In the genomic region with DNA sequence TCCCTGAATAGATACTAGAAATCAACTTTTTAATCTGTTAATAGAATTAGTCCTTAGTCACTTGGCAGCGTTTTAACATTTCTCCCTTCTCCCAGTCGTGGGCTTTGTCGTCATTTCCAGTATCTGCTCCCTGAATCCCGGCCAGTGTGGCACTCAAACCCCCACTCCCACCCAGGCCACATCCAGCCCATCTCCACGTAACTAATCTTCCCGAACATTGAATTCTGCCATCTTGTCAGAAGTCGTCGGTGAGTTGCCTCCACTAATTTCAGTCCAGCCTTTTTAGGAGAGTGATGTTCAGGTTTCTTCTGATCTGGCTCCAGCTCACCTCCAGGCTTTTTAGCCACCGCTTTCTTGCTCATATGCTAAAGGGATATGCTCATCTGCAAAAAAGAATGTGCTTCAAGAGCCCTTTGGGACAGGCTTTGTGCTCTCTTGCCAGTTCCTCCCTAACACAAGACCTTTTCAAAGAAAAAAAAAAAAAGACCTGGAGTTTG, we compare ENCODE assay signal across 8 cellular contexts. TPM values are rescaled to one million over a fixed set of nuclear protein-coding genes. Genes with fewer than 3 reads are reported as not detected.
DNase-seq lines count a peak whose midpoint lies in the region; ATAC-seq, FAIRE-seq and TF ChIP-seq lines count a peak whose summit lies in the region.

No MANE protein-coding gene starts in this region.

- peaks cover 0 to 4% (median 0%) of the 10 kb centered on the region in 3 donors for H3K27me3 Mint-ChIP-seq in CD14-positive monocyte (ENCODE audit: low read depth in 3 of 3)

- H3K9me3 ChIP-seq in Karpas-422 (ENCODE audit: low read length) (no peaks in the 10 kb centered on the region), GM12878 (replicated peaks; ENCODE audit: control insufficient read depth, insufficient read depth, low read length) (no peaks in the 10 kb centered on the region), HepG2 (ENCODE audit: low read length) (no peaks in the 10 kb centered on the region), tibial artery (no peaks in the 10 kb centered on the region)

- no peak for TF ChIP-seq RAD21 in GM12878 (IDR thresholded peaks at IDR 0.05; ENCODE audit: insufficient read depth, low read depth, low read length)
- TF ChIP-seq RAD21 in HepG2 (CRISPR knock-in tag; IDR thresholded peaks at IDR 0.05), result no peak

- H3K9me3 Mint-ChIP-seq in CD14-positive monocyte, result no peaks in the 10 kb centered on the region

- H3K9ac ChIP-seq in Karpas-422 (ENCODE audit: low read length) (peak overlapping the region; percentile 98), GM12878 (ENCODE audit: control insufficient read depth, insufficient read depth, low read length) (peak overlapping the region; percentile 91), HepG2 (ENCODE audit: insufficient read depth, low read depth, low read length) (peak overlapping the region; percentile 84)

- H3K4me3 ChIP-seq in Karpas-422 (ENCODE audit: low read length), result peak overlapping the region; percentile 83
- peak overlapping the region; percentile 88 for H3K4me3 ChIP-seq in GM12878
- H3K4me3 ChIP-seq in HepG2 (replicated peaks in 1 of 3; ENCODE audit: insufficient read depth in 1 of 3, low read depth in 2 of 3, low read length in 3 of 3), result peak overlapping the region; percentile 84 to 98 (median 91)
- H3K4me3 ChIP-seq in tibial artery, result peak overlapping the region; percentile 74 to 98

- WGBS in GM12878 (ENCODE audit: insufficient coverage, insufficient replicate concordance, low lambda C conversion rate, missing lambda C conversion rate), result 10% methylated on average over 9 of the region's 9 CpGs
- 1% methylated on average over 9 of the region's 9 CpGs for WGBS in HepG2 (ENCODE audit: low lambda C conversion rate)

- SMC1A ChIA-PET in GM12878 (lab: Charles Lee; ENCODE audit: uncharacterized antibody, unreplicated experiment), result interaction anchor here (1.0 to 3.3 kb wide), 3 partner anchors 21 to 52 kb away, joined by 3 to 12 read pairs (median 5); a partner anchor contains a TSS

- POLR2A ChIA-PET in GM12878 (lab: Charles Lee) (interaction anchor here (0.7 to 1.7 kb wide), 3 partner anchors 11 to 23 kb away, joined by 3 to 5 read pairs (median 4); no protein-coding TSS in a partner anchor), HepG2 (lab: Yijun Ruan, JAX) (interaction anchor here (2.6 to 2.8 kb wide), 3 partner anchors 11 to 149 kb away, joined by 8 to 21 read pairs (median 17); a partner anchor contains a TSS)

- BruUV-seq in GM12878 (replicated peaks; lab: Mats Ljungman, UMichigan) (TSS peak; percentile 60), HepG2 (replicated peaks; lab: Mats Ljungman, UMichigan) (TSS peak; percentile 55)

- H3K9me2 ChIP-seq in Karpas-422 (replicated peaks; ENCODE audit: insufficient read depth, low read length), result no peaks in the 10 kb centered on the region

- in situ Hi-C loops in GM12878 (cut with MboI), result loop anchor here (5.0 kb wide), 1 partner anchor 150 kb away; a partner anchor contains a TSS
- in situ Hi-C loops in HepG2 (cut with HindIII; ENCODE audit: extremely low pct_ligation_motif_present, low pct_unique_long_range_greater_than_20kb), result loop anchor here (25.0 kb wide), 1 partner anchor 465 kb away; a partner anchor contains a TSS

- ATAC-seq in GM12878 (no peak), HepG2 (no peak), HG02884 (IDR thresholded peaks at IDR 0.05; ENCODE audit: unreplicated experiment) (no peak)

- TF ChIP-seq EP300 in GM12878 (IDR thresholded peaks at IDR 0.05; ENCODE audit: borderline replicate concordance in 1 of 2, control insufficient read depth in 1 of 2, low read depth in 2 of 2, low read length in 2 of 2) (no peak), HepG2 (IDR thresholded peaks at IDR 0.05; ENCODE audit: low read depth in 2 of 2, low read length in 2 of 2) (no peak), HepG2 (CRISPR knock-in tag; IDR thresholded peaks at IDR 0.05; ENCODE audit: borderline replicate concordance) (no peak)

- H3K4me2 ChIP-seq in Karpas-422 (ENCODE audit: low read depth, low read length, poor library complexity, severe bottlenecking), result peak overlapping the region; percentile 94
- H3K4me2 ChIP-seq in GM12878 (ENCODE audit: control insufficient read depth, insufficient read depth), result peak overlapping the region; percentile 82
- H3K4me2 ChIP-seq in HepG2 (ENCODE audit: low read depth, low read length), result peak overlapping the region; percentile 77

- peaks cover 21 to 31% of the 10 kb centered on the region in 2 donors for H3K36me3 Mint-ChIP-seq in CD14-positive monocyte

- DNase-seq in CD14-positive monocyte (ENCODE audit: low spot score) (no peak), Karpas-422 (peak; percentile 59), GM12878 (ENCODE audit: low read depth, low spot score) (no peak), HepG2 (ENCODE audit: low spot score) (no peak), tibial artery (no peak), NCI-H2227 (lab: John Stamatoyannopoulos, UW; ENCODE audit: unreplicated experiment) (no peak), LoVo (ENCODE audit: low spot score) (no peak)

- H3K27me3 ChIP-seq in Karpas-422 (ENCODE audit: low read length) (no peaks in the 10 kb centered on the region), GM12878 (replicated peaks in 1 of 2; ENCODE audit: control insufficient read depth in 2 of 2, insufficient read depth in 2 of 2, low read length in 1 of 2) (no peaks in the 10 kb centered on the region), HepG2 (ENCODE audit: control insufficient read depth in 1 of 2, insufficient read depth in 2 of 2, low read length in 2 of 2) (no peaks in the 10 kb centered on the region; a peak in 2 of 5 replicates), tibial artery (no peaks in the 10 kb centered on the region)

- no peak for TF ChIP-seq CTCF in CD14-positive monocyte (IDR thresholded peaks at IDR 0.05)
- no peak for TF ChIP-seq CTCF in GM12878 (IDR thresholded peaks at IDR 0.05 in 2 of 3, conservative IDR thresholded peaks at IDR 0.05 in 1 of 3; ENCODE audit: control insufficient read depth in 2 of 3, extremely low read depth in 1 of 3, insufficient read depth in 1 of 3, low read depth in 3 of 3, low read length in 3 of 3)
- TF ChIP-seq CTCF in HepG2 (CRISPR knock-in tag; IDR thresholded peaks at IDR 0.05), result no peak
- no peak for TF ChIP-seq CTCF in tibial artery (IDR thresholded peaks at IDR 0.05)

- intact Hi-C loops in CD14-positive monocyte (cut with micrococcal nuclease), result loop anchor here (5.0 kb wide), 2 partner anchors 50 to 150 kb away; a partner anchor contains a TSS
- intact Hi-C loops in GM12878 (cut with micrococcal nuclease; ENCODE audit: unreplicated experiment), result loop anchor here (2.0 to 5.0 kb wide), 3 partner anchors 50 to 455 kb away; a partner anchor contains a TSS
- intact Hi-C loops in HepG2 (cut with micrococcal nuclease; ENCODE audit: unreplicated experiment), result loop anchor here (5.0 kb wide), 1 partner anchor 35 kb away; no protein-coding TSS in a partner anchor
- intact Hi-C loops in tibial artery (cut with DNase I; ENCODE audit: low total_unique reads), result loop anchor here (5.0 to 10.0 kb wide), 3 partner anchors 50 to 458 kb away; a partner anchor contains a TSS

- H3K27ac ChIP-seq in Karpas-422 (ENCODE audit: low read length), result peak overlapping the region; percentile 68; the same call in 1 of the 2 replicates
- H3K27ac ChIP-seq in GM12878 (ENCODE audit: control insufficient read depth, insufficient read depth), result peak overlapping the region; percentile 91
- peak overlapping the region; percentile 80 for H3K27ac ChIP-seq in HepG2 (ENCODE audit: extremely low read length, insufficient read depth, low read length)
- H3K27ac ChIP-seq in tibial artery, result peak overlapping the region; percentile 98 to 99

- FAIRE-seq in GM12878 (lab: Jason Lieb, UNC) (no peak), HepG2 (lab: Jason Lieb, UNC) (no peak)

- H2AFZ ChIP-seq in Karpas-422 (ENCODE audit: low read length) (no peak overlapping the region), GM12878 (ENCODE audit: control insufficient read depth, low read depth, low read length) (no peak overlapping the region; the same call in 1 of the 2 replicates), HepG2 (ENCODE audit: low read length) (no peak overlapping the region)

- RAD21 ChIA-PET in GM12878 (lab: Charles Lee; ENCODE audit: unreplicated experiment), result interaction anchor here (0.7 to 6.1 kb wide), 2 partner anchors 12 to 1041 kb away, joined by 3 to 41 read pairs; no protein-coding TSS in a partner anchor

- H3K4me1 Mint-ChIP-seq in CD14-positive monocyte, result peaks cover 44% of the 10 kb centered on the region

- H3K79me2 ChIP-seq in Karpas-422 (ENCODE audit: low read length), result peaks cover 62% of the 10 kb centered on the region
- H3K79me2 ChIP-seq in GM12878 (ENCODE audit: control insufficient read depth, insufficient read depth, low read length), result peaks cover 59% of the 10 kb centered on the region
- peaks cover 46% of the 10 kb centered on the region for H3K79me2 ChIP-seq in HepG2 (ENCODE audit: insufficient read depth, low read length)

- H4K20me1 ChIP-seq in Karpas-422 (ENCODE audit: insufficient read depth, low read depth, low read length) (peaks cover 36% of the 10 kb centered on the region), GM12878 (ENCODE audit: control insufficient read depth, insufficient read depth) (0 out of 2 replicates have a peak, but pooled peaks cover 2% of the 10 kb centered on the region), HepG2 (ENCODE audit: insufficient read depth, low read length) (peaks cover 20% of the 10 kb centered on the region)

- TF ChIP-seq POLR2A in GM12878 (IDR thresholded peaks at IDR 0.05; ENCODE audit: low read depth, low read length), result no peak
- no peak for TF ChIP-seq POLR2A in HepG2 (IDR thresholded peaks at IDR 0.05; ENCODE audit: insufficient read depth in 1 of 2, low read depth in 2 of 2, low read length in 2 of 2)

- H3K27ac Mint-ChIP-seq in CD14-positive monocyte, result peak overlapping the region; percentile 97 to 99 (median 99)

- H3K36me3 ChIP-seq in Karpas-422 (ENCODE audit: insufficient read depth, low read length) (peaks cover 30% of the 10 kb centered on the region), GM12878 (ENCODE audit: control insufficient read depth in 2 of 2, insufficient read depth in 2 of 2, low read length in 1 of 2) (peaks cover 0 to 4% of the 10 kb centered on the region in 2 experiments; a peak in 1 of 4 replicates), HepG2 (replicated peaks in 1 of 2; ENCODE audit: control insufficient read depth in 1 of 2, insufficient read depth in 2 of 2, low read length in 2 of 2) (peaks cover 0 to 8% of the 10 kb centered on the region in 2 experiments; a peak in 1 of 5 replicates), tibial artery (no peaks in the 10 kb centered on the region)

- peak overlapping the region; percentile 96 to 99 for H3K4me3 Mint-ChIP-seq in CD14-positive monocyte

- CTCF ChIA-PET in GM12878 (lab: Yijun Ruan, JAX), result interaction anchor here (8.4 kb wide), 1 partner anchor 13 kb away, joined by 75 read pairs; no protein-coding TSS in a partner anchor
- CTCF ChIA-PET in HepG2 (lab: Yijun Ruan, JAX; ENCODE audit: low intra/inter-chr PET ratio, low total read pairs), result no interaction called here

- H3K4me1 ChIP-seq in Karpas-422 (ENCODE audit: low read length) (peaks cover 49% of the 10 kb centered on the region), GM12878 (ENCODE audit: control insufficient read depth, insufficient read depth, low read length) (peaks cover 3% of the 10 kb centered on the region; the same call in 1 of the 2 replicates), HepG2 (ENCODE audit: insufficient read depth, low read length) (peaks cover 50% of the 10 kb centered on the region), tibial artery (peaks cover 0 to 49% (median 22%) of the 10 kb centered on the region in 4 donors)

RNA-seq across cellular contexts. Expression of a gene that starts 1.3 kb away (rescaled TPM):
- polyA plus RNA-seq in CD14-positive monocyte (10 to 100 TPM; 92.8 to 96.4 TPM), GM12878 (2011; rRNA removed) (106 and 120 TPM in 2 replicates), GM12878 (2014; fragmentation: Illumina TruSeq; extraction: Trizol) (58.7 and 74.3 TPM in 2 replicates), GM12878 (2014; fragmentation: Nextera tagmentation; extraction: Ambion mirVana) (10 to 100 TPM; 18.3 to 32.5 TPM), GM12878 (2014; rRNA removed) (85.0 and 88.8 TPM in 2 replicates), GM12878 (2016; fragmentation: Nextera tagmentation; extraction: Ambion mirVana) (100 to 1,000 TPM; 129 to 141 TPM), HepG2 (2011; rRNA removed) (82.0 and 103 TPM in 2 replicates)
- 118 and 165 TPM in 2 replicates for total RNA-seq in Karpas-422 (2014; rRNA removed; shearing (Covaris generic); ENCODE audit: low replicate concordance)
- 329 and 338 TPM in 2 replicates for total RNA-seq in GM12878 (2013; cell fraction: nucleolus; rRNA removed)
- total RNA-seq in GM12878 (2014; rRNA removed) (98.6 and 106 TPM in 2 replicates), GM12878 (2014; rRNA removed; fragmentation: Illumina TruSeq; extraction: Trizol) (72.3 TPM in 2 replicates), GM12878 (2021) (63.6 and 73.4 TPM in 2 replicates), HepG2 (2016; rRNA removed; fragmentation: Illumina TruSeq; extraction: Trizol) (32.0 and 54.6 TPM in 2 replicates)
- polyA plus RNA-seq in GM12878 (2011; ENCODE audit: low read depth), result 21.5 TPM
- polyA plus RNA-seq in GM12878 (2011; cell fraction: cytosol; rRNA removed), result 35.2 and 43.7 TPM in 2 replicates
- 90.3 and 91.3 TPM in 2 replicates for polyA plus RNA-seq in GM12878 (2011; cell fraction: nucleus; rRNA removed)
- 35.6 and 40.2 TPM in 2 replicates for polyA plus RNA-seq in GM12878 (2012)
- 105 and 154 TPM in 2 replicates for polyA minus RNA-seq in GM12878 (2011; rRNA and poly(A)+ RNA removed)
- 27.1 and 33.2 TPM in 2 replicates for polyA minus RNA-seq in GM12878 (2011; cell fraction: cytosol; rRNA and poly(A)+ RNA removed)
- polyA minus RNA-seq in GM12878 (2011; cell fraction: nucleus; rRNA and poly(A)+ RNA removed), result 58.6 and 122 TPM in 2 replicates
- 49.0 and 49.6 TPM in 2 replicates for total RNA-seq in HepG2 (2016; cell fraction: cytosol; rRNA removed; fragmentation: Illumina TruSeq; extraction: Trizol; ENCODE audit: low read depth)
- 31.3 and 54.4 TPM in 2 replicates for total RNA-seq in HepG2 (2016; cell fraction: insoluble cytoplasmic fraction; rRNA removed; fragmentation: Illumina TruSeq; extraction: Trizol)
- 41.0 and 41.4 TPM in 2 replicates for total RNA-seq in HepG2 (2016; cell fraction: membrane; rRNA removed; fragmentation: Illumina TruSeq; extraction: Trizol)
- 69.6 and 76.4 TPM in 2 replicates for total RNA-seq in HepG2 (2016; cell fraction: nucleus; rRNA removed; fragmentation: Illumina TruSeq; extraction: Trizol)
- polyA plus RNA-seq in HepG2 (2011; cell fraction: cytosol; rRNA removed), result 36.3 and 40.4 TPM in 2 replicates
- 57.5 and 61.2 TPM in 2 replicates for polyA plus RNA-seq in HepG2 (2011; cell fraction: nucleus; rRNA removed)
- polyA plus RNA-seq in HepG2 (2012), result 27.9 and 35.8 TPM in 2 replicates
- 17.4 and 21.2 TPM in 2 replicates for polyA plus RNA-seq in HepG2 (2016; cell fraction: cytosol; fragmentation: Illumina TruSeq; extraction: Trizol; ENCODE audit: low read depth)
- 36.0 and 38.8 TPM in 2 replicates for polyA plus RNA-seq in HepG2 (2016; cell fraction: insoluble cytoplasmic fraction; fragmentation: Illumina TruSeq; extraction: Trizol; ENCODE audit: low read depth)
- polyA plus RNA-seq in HepG2 (2016; cell fraction: membrane; fragmentation: Illumina TruSeq; extraction: Trizol; ENCODE audit: low read depth), result 27.2 and 31.4 TPM in 2 replicates
- polyA plus RNA-seq in HepG2 (2016; cell fraction: nucleus; fragmentation: Illumina TruSeq; extraction: Trizol; ENCODE audit: insufficient read depth, low read depth), result 108 and 117 TPM in 2 replicates
- polyA minus RNA-seq in HepG2 (2011; rRNA and poly(A)+ RNA removed; ENCODE audit: low replicate concordance), result 170 and 281 TPM in 2 replicates
- 36.6 and 41.3 TPM in 2 replicates for polyA minus RNA-seq in HepG2 (2011; cell fraction: cytosol; rRNA and poly(A)+ RNA removed)
- polyA minus RNA-seq in HepG2 (2011; cell fraction: nucleus; rRNA and poly(A)+ RNA removed), result 125 and 131 TPM in 2 replicates

RNA-seq across cellular contexts. Expression of a gene that starts 51.0 kb away (rescaled TPM):
- polyA plus RNA-seq in CD14-positive monocyte (10 to 100 TPM; 16.2 to 26.2 TPM), GM12878 (2011; rRNA removed) (1.6 and 2.6 TPM in 2 replicates), GM12878 (2014; fragmentation: Illumina TruSeq; extraction: Trizol) (7.4 and 7.9 TPM in 2 replicates), GM12878 (2014; fragmentation: Nextera tagmentation; extraction: Ambion mirVana) (1 to 10 TPM; 1.6 to 4.5 TPM), GM12878 (2014; rRNA removed) (5.6 and 6.4 TPM in 2 replicates), GM12878 (2016; fragmentation: Nextera tagmentation; extraction: Ambion mirVana) (10 to 100 TPM; 16.1 to 20.4 TPM), HepG2 (2011; rRNA removed) (7.4 and 12.4 TPM in 2 replicates)
- 15.6 and 25.7 TPM in 2 replicates for total RNA-seq in Karpas-422 (2014; rRNA removed; shearing (Covaris generic); ENCODE audit: low replicate concordance)
- total RNA-seq in GM12878 (2013; cell fraction: nucleolus; rRNA removed), result 0.39 and 0.61 TPM in 2 replicates
- total RNA-seq in GM12878 (2014; rRNA removed) (5.8 and 6.0 TPM in 2 replicates), GM12878 (2014; rRNA removed; fragmentation: Illumina TruSeq; extraction: Trizol) (4.7 and 6.4 TPM in 2 replicates), GM12878 (2021) (7.7 and 10.1 TPM in 2 replicates), HepG2 (2016; rRNA removed; fragmentation: Illumina TruSeq; extraction: Trizol) (12.8 and 18.4 TPM in 2 replicates)
- 3.3 TPM for polyA plus RNA-seq in GM12878 (2011; ENCODE audit: low read depth)
- 1.2 and 1.7 TPM in 2 replicates for polyA plus RNA-seq in GM12878 (2011; cell fraction: cytosol; rRNA removed)
- 0.27 and 0.44 TPM in 2 replicates for polyA plus RNA-seq in GM12878 (2011; cell fraction: nucleus; rRNA removed)
- polyA plus RNA-seq in GM12878 (2012), result 3.8 and 4.3 TPM in 2 replicates
- 0.67 and 0.95 TPM in 2 replicates for polyA minus RNA-seq in GM12878 (2011; rRNA and poly(A)+ RNA removed)
- polyA minus RNA-seq in GM12878 (2011; cell fraction: cytosol; rRNA and poly(A)+ RNA removed), result 1.9 TPM in 1 of 2 replicates, not detected in the other
- polyA minus RNA-seq in GM12878 (2011; cell fraction: nucleus; rRNA and poly(A)+ RNA removed), result 0.24 and 0.57 TPM in 2 replicates
- 10.3 and 14.8 TPM in 2 replicates for total RNA-seq in HepG2 (2016; cell fraction: cytosol; rRNA removed; fragmentation: Illumina TruSeq; extraction: Trizol; ENCODE audit: low read depth)
- total RNA-seq in HepG2 (2016; cell fraction: insoluble cytoplasmic fraction; rRNA removed; fragmentation: Illumina TruSeq; extraction: Trizol), result 12.5 and 16.5 TPM in 2 replicates
- total RNA-seq in HepG2 (2016; cell fraction: membrane; rRNA removed; fragmentation: Illumina TruSeq; extraction: Trizol), result 22.0 and 24.7 TPM in 2 replicates
- total RNA-seq in HepG2 (2016; cell fraction: nucleus; rRNA removed; fragmentation: Illumina TruSeq; extraction: Trizol), result 12.7 and 14.2 TPM in 2 replicates
- 5.5 and 8.9 TPM in 2 replicates for polyA plus RNA-seq in HepG2 (2011; cell fraction: cytosol; rRNA removed)
- polyA plus RNA-seq in HepG2 (2011; cell fraction: nucleus; rRNA removed), result 0.87 and 1.7 TPM in 2 replicates
- polyA plus RNA-seq in HepG2 (2012), result 8.3 and 13.3 TPM in 2 replicates
- polyA plus RNA-seq in HepG2 (2016; cell fraction: cytosol; fragmentation: Illumina TruSeq; extraction: Trizol; ENCODE audit: low read depth), result 30.1 and 32.4 TPM in 2 replicates
- polyA plus RNA-seq in HepG2 (2016; cell fraction: insoluble cytoplasmic fraction; fragmentation: Illumina TruSeq; extraction: Trizol; ENCODE audit: low read depth), result 17.4 and 17.6 TPM in 2 replicates
- 26.9 and 30.1 TPM in 2 replicates for polyA plus RNA-seq in HepG2 (2016; cell fraction: membrane; fragmentation: Illumina TruSeq; extraction: Trizol; ENCODE audit: low read depth)
- 26.6 and 27.3 TPM in 2 replicates for polyA plus RNA-seq in HepG2 (2016; cell fraction: nucleus; fragmentation: Illumina TruSeq; extraction: Trizol; ENCODE audit: insufficient read depth, low read depth)
- polyA minus RNA-seq in HepG2 (2011; rRNA and poly(A)+ RNA removed; ENCODE audit: low replicate concordance), result 14.9 and 24.8 TPM in 2 replicates
- polyA minus RNA-seq in HepG2 (2011; cell fraction: cytosol; rRNA and poly(A)+ RNA removed), result 4.6 and 5.1 TPM in 2 replicates
- 1.3 and 2.1 TPM in 2 replicates for polyA minus RNA-seq in HepG2 (2011; cell fraction: nucleus; rRNA and poly(A)+ RNA removed)
